1 cellular context compared by ENCODE assay signal in genomic region chr1:35192853-35193664, GRCh38.
A peak's percentile ranks its signal among the peaks of the same experiment; 100 is the strongest.
TF ChIP-seq lines count a peak whose summit lies in the region.

A gene with protein sequence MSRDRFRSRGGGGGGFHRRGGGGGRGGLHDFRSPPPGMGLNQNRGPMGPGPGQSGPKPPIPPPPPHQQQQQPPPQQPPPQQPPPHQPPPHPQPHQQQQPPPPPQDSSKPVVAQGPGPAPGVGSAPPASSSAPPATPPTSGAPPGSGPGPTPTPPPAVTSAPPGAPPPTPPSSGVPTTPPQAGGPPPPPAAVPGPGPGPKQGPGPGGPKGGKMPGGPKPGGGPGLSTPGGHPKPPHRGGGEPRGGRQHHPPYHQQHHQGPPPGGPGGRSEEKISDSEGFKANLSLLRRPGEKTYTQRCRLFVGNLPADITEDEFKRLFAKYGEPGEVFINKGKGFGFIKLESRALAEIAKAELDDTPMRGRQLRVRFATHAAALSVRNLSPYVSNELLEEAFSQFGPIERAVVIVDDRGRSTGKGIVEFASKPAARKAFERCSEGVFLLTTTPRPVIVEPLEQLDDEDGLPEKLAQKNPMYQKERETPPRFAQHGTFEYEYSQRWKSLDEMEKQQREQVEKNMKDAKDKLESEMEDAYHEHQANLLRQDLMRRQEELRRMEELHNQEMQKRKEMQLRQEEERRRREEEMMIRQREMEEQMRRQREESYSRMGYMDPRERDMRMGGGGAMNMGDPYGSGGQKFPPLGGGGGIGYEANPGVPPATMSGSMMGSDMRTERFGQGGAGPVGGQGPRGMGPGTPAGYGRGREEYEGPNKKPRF (minus strand): TSS chr1:35193145. CDS start chr1:35193049, 96 bp downstream.

TF ChIP-seq in HCT116, 20 proteins besides CTCF, POLR2A, EP300 and RAD21 (continued from another document):
- TF ChIP-seq, protein P1, sequence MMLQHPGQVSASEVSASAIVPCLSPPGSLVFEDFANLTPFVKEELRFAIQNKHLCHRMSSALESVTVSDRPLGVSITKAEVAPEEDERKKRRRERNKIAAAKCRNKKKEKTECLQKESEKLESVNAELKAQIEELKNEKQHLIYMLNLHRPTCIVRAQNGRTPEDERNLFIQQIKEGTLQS (IDR thresholded peaks at IDR 0.05) = no peak
- TF ChIP-seq EZH2phosphoT487 (IDR thresholded peaks at IDR 0.05; ENCODE audit: borderline replicate concordance) (no peak), EGR1 (IDR thresholded peaks at IDR 0.05; ENCODE audit: low read depth) (peak; percentile 54; the same call in 1 of the 2 replicates), SRF (IDR thresholded peaks at IDR 0.05; ENCODE audit: low read depth) (no peak), EZH2 (IDR thresholded peaks at IDR 0.05) (no peak)
